ENCODE assay signal across 1 cellular context in the genomic region with DNA sequence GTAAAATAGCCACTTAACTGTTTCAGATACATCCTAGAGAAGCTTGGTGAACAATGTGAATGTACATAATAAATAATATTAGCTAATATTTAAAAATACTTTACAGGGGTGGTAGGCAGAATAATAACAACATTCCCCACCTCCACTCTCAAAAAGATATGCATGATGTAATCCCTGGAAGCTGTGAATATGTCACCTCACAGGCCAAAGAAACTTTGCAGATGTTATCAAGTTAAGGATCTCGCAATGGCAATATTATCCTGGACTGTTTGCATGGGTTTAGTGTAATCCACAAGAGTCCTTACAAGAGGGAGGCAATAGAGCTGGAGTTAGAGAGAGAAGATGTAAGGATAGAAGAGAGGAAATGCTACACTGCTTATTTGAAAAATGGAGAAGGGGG.
TF ChIP-seq lines count a peak whose summit lies in the region.

No MANE protein-coding gene starts in this region.

TF ChIP-seq in HEK293, 187 proteins besides CTCF, POLR2A, EP300 and RAD21 (continued from another document):
- TF ChIP-seq ZBTB17 (tag by site-specific recombination; IDR thresholded peaks at IDR 0.05) (peak; percentile 47; the same call in 1 of the 2 replicates), TRIM28 (IDR thresholded peaks at IDR 0.05; ENCODE audit: borderline replicate concordance, low read length) (peak; percentile 23; the same call in 1 of the 2 replicates), ZFP69B (tag by site-specific recombination; IDR thresholded peaks at IDR 0.05) (no peak), ZNF660 (tag by site-specific recombination; IDR thresholded peaks at IDR 0.05) (0 out of 2 replicates have a peak, but pooled peaks have one; percentile 18), RBAK (tag by site-specific recombination; IDR thresholded peaks at IDR 0.05) (no peak), ZNF266 (tag by site-specific recombination; IDR thresholded peaks at IDR 0.05; ENCODE audit: low read depth) (no peak), ZNF350 (tag by site-specific recombination; IDR thresholded peaks at IDR 0.05) (no peak), ZNF10 (tag by site-specific recombination; IDR thresholded peaks at IDR 0.05) (no peak), ZNF223 (tag by site-specific recombination; IDR thresholded peaks at IDR 0.05) (no peak), ZNF335 (tag by site-specific recombination; conservative IDR thresholded peaks at IDR 0.05) (0 out of 2 replicates have a peak, but pooled peaks have one; percentile 17), ZNF394 (tag by site-specific recombination; IDR thresholded peaks at IDR 0.05; ENCODE audit: borderline replicate concordance) (no peak)
- TF ChIP-seq, protein P1, sequence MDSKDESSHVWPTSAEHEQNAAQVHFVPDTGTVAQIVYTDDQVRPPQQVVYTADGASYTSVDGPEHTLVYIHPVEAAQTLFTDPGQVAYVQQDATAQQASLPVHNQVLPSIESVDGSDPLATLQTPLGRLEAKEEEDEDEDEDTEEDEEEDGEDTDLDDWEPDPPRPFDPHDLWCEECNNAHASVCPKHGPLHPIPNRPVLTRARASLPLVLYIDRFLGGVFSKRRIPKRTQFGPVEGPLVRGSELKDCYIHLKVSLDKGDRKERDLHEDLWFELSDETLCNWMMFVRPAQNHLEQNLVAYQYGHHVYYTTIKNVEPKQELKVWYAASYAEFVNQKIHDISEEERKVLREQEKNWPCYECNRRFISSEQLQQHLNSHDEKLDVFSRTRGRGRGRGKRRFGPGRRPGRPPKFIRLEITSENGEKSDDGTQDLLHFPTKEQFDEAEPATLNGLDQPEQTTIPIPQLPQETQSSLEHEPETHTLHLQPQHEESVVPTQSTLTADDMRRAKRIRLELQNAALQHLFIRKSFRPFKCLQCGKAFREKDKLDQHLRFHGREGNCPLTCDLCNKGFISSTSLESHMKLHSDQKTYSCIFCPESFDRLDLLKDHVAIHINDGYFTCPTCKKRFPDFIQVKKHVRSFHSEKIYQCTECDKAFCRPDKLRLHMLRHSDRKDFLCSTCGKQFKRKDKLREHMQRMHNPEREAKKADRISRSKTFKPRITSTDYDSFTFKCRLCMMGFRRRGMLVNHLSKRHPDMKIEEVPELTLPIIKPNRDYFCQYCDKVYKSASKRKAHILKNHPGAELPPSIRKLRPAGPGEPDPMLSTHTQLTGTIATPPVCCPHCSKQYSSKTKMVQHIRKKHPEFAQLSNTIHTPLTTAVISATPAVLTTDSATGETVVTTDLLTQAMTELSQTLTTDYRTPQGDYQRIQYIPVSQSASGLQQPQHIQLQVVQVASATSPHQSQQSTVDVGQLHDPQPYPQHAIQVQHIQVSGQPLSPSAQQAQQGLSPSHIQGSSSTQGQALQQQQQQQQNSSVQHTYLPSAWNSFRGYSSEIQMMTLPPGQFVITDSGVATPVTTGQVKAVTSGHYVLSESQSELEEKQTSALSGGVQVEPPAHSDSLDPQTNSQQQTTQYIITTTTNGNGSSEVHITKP (tag by site-specific recombination; IDR thresholded peaks at IDR 0.05) = peak; percentile 84
- TF ChIP-seq, protein P2, sequence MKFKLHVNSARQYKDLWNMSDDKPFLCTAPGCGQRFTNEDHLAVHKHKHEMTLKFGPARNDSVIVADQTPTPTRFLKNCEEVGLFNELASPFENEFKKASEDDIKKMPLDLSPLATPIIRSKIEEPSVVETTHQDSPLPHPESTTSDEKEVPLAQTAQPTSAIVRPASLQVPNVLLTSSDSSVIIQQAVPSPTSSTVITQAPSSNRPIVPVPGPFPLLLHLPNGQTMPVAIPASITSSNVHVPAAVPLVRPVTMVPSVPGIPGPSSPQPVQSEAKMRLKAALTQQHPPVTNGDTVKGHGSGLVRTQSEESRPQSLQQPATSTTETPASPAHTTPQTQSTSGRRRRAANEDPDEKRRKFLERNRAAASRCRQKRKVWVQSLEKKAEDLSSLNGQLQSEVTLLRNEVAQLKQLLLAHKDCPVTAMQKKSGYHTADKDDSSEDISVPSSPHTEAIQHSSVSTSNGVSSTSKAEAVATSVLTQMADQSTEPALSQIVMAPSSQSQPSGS (tag by site-specific recombination; IDR thresholded peaks at IDR 0.05; ENCODE audit: low read depth) = peak; percentile 86
- TF ChIP-seq, protein P3, sequence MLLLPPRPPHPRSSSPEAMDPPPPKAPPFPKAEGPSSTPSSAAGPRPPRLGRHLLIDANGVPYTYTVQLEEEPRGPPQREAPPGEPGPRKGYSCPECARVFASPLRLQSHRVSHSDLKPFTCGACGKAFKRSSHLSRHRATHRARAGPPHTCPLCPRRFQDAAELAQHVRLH (tag by site-specific recombination; IDR thresholded peaks at IDR 0.05) = no peak
- TF ChIP-seq, protein P4, sequence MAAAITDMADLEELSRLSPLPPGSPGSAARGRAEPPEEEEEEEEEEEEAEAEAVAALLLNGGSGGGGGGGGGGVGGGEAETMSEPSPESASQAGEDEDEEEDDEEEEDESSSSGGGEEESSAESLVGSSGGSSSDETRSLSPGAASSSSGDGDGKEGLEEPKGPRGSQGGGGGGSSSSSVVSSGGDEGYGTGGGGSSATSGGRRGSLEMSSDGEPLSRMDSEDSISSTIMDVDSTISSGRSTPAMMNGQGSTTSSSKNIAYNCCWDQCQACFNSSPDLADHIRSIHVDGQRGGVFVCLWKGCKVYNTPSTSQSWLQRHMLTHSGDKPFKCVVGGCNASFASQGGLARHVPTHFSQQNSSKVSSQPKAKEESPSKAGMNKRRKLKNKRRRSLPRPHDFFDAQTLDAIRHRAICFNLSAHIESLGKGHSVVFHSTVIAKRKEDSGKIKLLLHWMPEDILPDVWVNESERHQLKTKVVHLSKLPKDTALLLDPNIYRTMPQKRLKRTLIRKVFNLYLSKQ (tag by site-specific recombination; IDR thresholded peaks at IDR 0.05; ENCODE audit: borderline replicate concordance) = no peak
